ENCODE assay signal across 24 cellular contexts in genomic region chr3:45955017-45955647, GRCh38. TPM values are rescaled to one million over a fixed set of nuclear protein-coding genes. Genes with fewer than 3 reads are reported as not detected.
"Had no signal": no experiment of that assay in that cellular context is flagged by ENCODE, and none has a peak within 500 bp of the region (broad histone marks: within the 10 kb centered on the region; RNA-seq: fewer than 3 reads in every experiment).

No MANE protein-coding gene starts in this region.

- H3K27me3 ChIP-seq: adrenal gland, brain microvascular endothelial cell, esophagus muscularis mucosa, foreskin keratinocyte, neural progenitor cell, spleen, transverse colon, uterus had no signal

- H3K4me3 ChIP-seq: adrenal gland, esophagus muscularis mucosa, neural progenitor cell, spleen, transverse colon, uterus had no signal

- H3K4me1 ChIP-seq: adrenal gland, foreskin keratinocyte, neural progenitor cell, transverse colon had no signal

- H2AFZ ChIP-seq: neural progenitor cell had no signal

- H3K9me3 ChIP-seq: adrenal gland, esophagus muscularis mucosa, spleen, transverse colon, uterus had no signal

- H3K4me2 ChIP-seq: neural progenitor cell had no signal

- ATAC-seq: activated T-cell treated with anti-CD3 and anti-CD28 coated beads, Interleukin-2, amount 50 U/mL, for 72 hours; foreskin keratinocyte; left cardiac atrium; natural killer cell; right cardiac atrium had no signal

- DNase-seq: activated CD4-positive, alpha-beta T cell treated with anti-CD3 and anti-CD28 coated beads for 4 hours; activated CD4-positive, alpha-beta T cell treated with anti-CD3 and anti-CD28 coated beads, Interleukin-2, amount 50 U/mL, for 4 hours; activated naive CD4-positive, alpha-beta T cell; activated T-cell treated with anti-CD3 and anti-CD28 coated beads, Interleukin-2, amount 50 U/mL, for 72 hours; brain microvascular endothelial cell; central memory CD4-positive, alpha-beta T cell; foreskin keratinocyte; left cardiac atrium; natural killer cell; right cardiac atrium; spleen; stimulated activated naive CD4-positive, alpha-beta T cell treated with Interleukin-2 at 50 U/mL for 16 hours; SW 1271; T-helper 9 cell; transverse colon; uterus had no signal

- H3K27ac ChIP-seq: adrenal gland, brain microvascular endothelial cell, esophagus muscularis mucosa, foreskin keratinocyte, neural progenitor cell, transverse colon, uterus, VCaP had no signal

- H3K36me3 ChIP-seq: uterus had no signal

- H3K9ac ChIP-seq: neural progenitor cell had no signal

RNA-seq across cellular contexts. Expression of gene CXCR6, which starts 11.9 kb away (rescaled TPM):
- total RNA-seq: astrocyte, foreskin keratinocyte, glomerular endothelial cell, temporal lobe had no signal
- polyA plus RNA-seq: foreskin keratinocyte, keratinocyte had no signal
